ENCODE assay signal across 10 cellular contexts in genomic region chr12:40208707-40209106, GRCh38. TPM values are rescaled to one million over a fixed set of nuclear protein-coding genes. Genes with fewer than 3 reads are reported as not detected.
A peak's percentile ranks its signal among the peaks of the same experiment; 100 is the strongest.
DNase-seq lines count a peak whose midpoint lies in the region; ATAC-seq, FAIRE-seq and TF ChIP-seq lines count a peak whose summit lies in the region.
"Had no signal": no experiment of that assay in that cellular context is flagged by ENCODE, and none has a peak within 500 bp of the region (broad histone marks: within the 10 kb centered on the region; RNA-seq: fewer than 3 reads in every experiment).

No MANE protein-coding gene starts in this region.

- H3K4me3 ChIP-seq in right lobe of liver = no peak overlapping the region
- H3K4me3 ChIP-seq in HepG2 (replicated peaks in 1 of 3; ENCODE audit: insufficient read depth in 1 of 3, low read depth in 2 of 3, low read length in 3 of 3) = no peak overlapping the region
- no peak overlapping the region for H3K4me3 ChIP-seq in PC-9
- no peak overlapping the region for H3K4me3 ChIP-seq in vagina
- H3K4me3 ChIP-seq: A549 had no signal

- no peak for TF ChIP-seq RAD21 in HepG2 (CRISPR knock-in tag; IDR thresholded peaks at IDR 0.05)

- H3K36me3 ChIP-seq in right lobe of liver = no peaks in the 10 kb centered on the region
- H3K36me3 ChIP-seq in HepG2 (replicated peaks in 1 of 2; ENCODE audit: control insufficient read depth in 1 of 2, insufficient read depth in 2 of 2, low read length in 2 of 2) = no peaks in the 10 kb centered on the region
- H3K36me3 ChIP-seq in PC-9 (ENCODE audit: low read depth) = no peaks in the 10 kb centered on the region
- no peaks in the 10 kb centered on the region for H3K36me3 ChIP-seq in vagina

- H3F3A ChIP-seq in PC-9 (ENCODE audit: insufficient read depth, low read depth) = no peaks in the 10 kb centered on the region

- H3K27ac ChIP-seq in right lobe of liver = peak overlapping the region in 2 of 3 donors; percentile 15 to 18
- H3K27ac ChIP-seq in HepG2 (ENCODE audit: extremely low read length, insufficient read depth, low read length) = no peak overlapping the region
- H3K27ac ChIP-seq in PC-9 = no peak overlapping the region
- no peak overlapping the region for H3K27ac ChIP-seq in vagina

- no peaks in the 10 kb centered on the region for H3K9me3 ChIP-seq in right lobe of liver
- no peaks in the 10 kb centered on the region for H3K9me3 ChIP-seq in HepG2 (ENCODE audit: low read length)
- H3K9me3 ChIP-seq in PC-9 (ENCODE audit: insufficient read depth, low read depth) = no peaks in the 10 kb centered on the region; the same call in 1 of the 2 replicates
- no peaks in the 10 kb centered on the region for H3K9me3 ChIP-seq in vagina
- H3K9me3 ChIP-seq: A549 had no signal

- no peak for TF ChIP-seq CTCF in right lobe of liver (IDR thresholded peaks at IDR 0.05)
- no peak for TF ChIP-seq CTCF in HepG2 (CRISPR knock-in tag; IDR thresholded peaks at IDR 0.05)
- no peak for TF ChIP-seq CTCF in PC-9 (conservative IDR thresholded peaks at IDR 0.05)
- TF ChIP-seq CTCF in vagina (IDR thresholded peaks at IDR 0.05) = no peak

- no peaks in the 10 kb centered on the region for H3K9me2 ChIP-seq in PC-9 (ENCODE audit: insufficient read depth)

- no peak overlapping the region for H3K9ac ChIP-seq in HepG2 (ENCODE audit: insufficient read depth, low read depth, low read length)

- no peak for DNase-seq in right lobe of liver
- no peak for DNase-seq in HepG2 (ENCODE audit: low spot score)
- DNase-seq in PC-9 = no peak
- no peak for DNase-seq in vagina (ENCODE audit: extremely low spot score in 2 of 2)
- no peak for DNase-seq in SK-N-DZ (ENCODE audit: low spot score)
- DNase-seq in AG20443 (ENCODE audit: low spot score) = no peak
- no peak for DNase-seq in UCSD-AML1 (lab: John Stamatoyannopoulos, UW; ENCODE audit: unreplicated experiment)

- 30% methylated on average over 2 of the region's 2 CpGs for WGBS in right lobe of liver (ENCODE audit: insufficient coverage, low coverage, low lambda C conversion rate, missing lambda C conversion rate)
- WGBS in HepG2 (ENCODE audit: low lambda C conversion rate) = 0% methylated on average over 2 of the region's 2 CpGs

- H3K4me1 ChIP-seq in right lobe of liver = no peaks in the 10 kb centered on the region
- H3K4me1 ChIP-seq in HepG2 (ENCODE audit: insufficient read depth, low read length) = no peaks in the 10 kb centered on the region
- H3K4me1 ChIP-seq in PC-9 (replicated peaks; ENCODE audit: insufficient read depth) = no peaks in the 10 kb centered on the region
- H3K4me1 ChIP-seq in vagina = peaks cover 16% of the 10 kb centered on the region

- H2AFZ ChIP-seq in HepG2 (ENCODE audit: low read length) (no peak overlapping the region), PC-9 (0 out of 2 replicates have a peak overlapping the region, but pooled peaks have one; percentile 39)

- H4K20me1 ChIP-seq in HepG2 (ENCODE audit: insufficient read depth, low read length) = no peaks in the 10 kb centered on the region
- H4K20me1 ChIP-seq in PC-9 (ENCODE audit: insufficient read depth) = no peaks in the 10 kb centered on the region

- intact Hi-C loops in right lobe of liver (cut with DNase I) (no loop called here), HepG2 (cut with micrococcal nuclease; ENCODE audit: unreplicated experiment) (no loop called here), PC-9 (cut with micrococcal nuclease; ENCODE audit: unreplicated experiment) (no loop called here), vagina (cut with DNase I) (no loop called here)

- TF ChIP-seq POLR2A in right lobe of liver (IDR thresholded peaks at IDR 0.05) = no peak
- TF ChIP-seq POLR2A in HepG2 (IDR thresholded peaks at IDR 0.05; ENCODE audit: insufficient read depth in 1 of 2, low read depth in 2 of 2, low read length in 2 of 2) = no peak
- no peak for TF ChIP-seq POLR2A in vagina (IDR thresholded peaks at IDR 0.05)

- ATAC-seq in right lobe of liver = peak; percentile 48 to 84 (median 58)
- ATAC-seq in HepG2 = no peak
- peak; percentile 93 for ATAC-seq in HG03060 (IDR thresholded peaks at IDR 0.05; ENCODE audit: low read depth, unreplicated experiment)

- H3K79me2 ChIP-seq in HepG2 (ENCODE audit: insufficient read depth, low read length) = no peaks in the 10 kb centered on the region
- H3K79me2 ChIP-seq in PC-9 (ENCODE audit: low read depth) = no peaks in the 10 kb centered on the region

- in situ Hi-C loops in HepG2 (cut with HindIII; ENCODE audit: extremely low pct_ligation_motif_present, low pct_unique_long_range_greater_than_20kb) = no loop called here

- H3K4me2 ChIP-seq in HepG2 (ENCODE audit: low read depth, low read length) (no peak overlapping the region), PC-9 (no peak overlapping the region)
- H3K4me2 ChIP-seq: A549 had no signal

- CTCF ChIA-PET in HepG2 (lab: Yijun Ruan, JAX; ENCODE audit: low intra/inter-chr PET ratio, low total read pairs) (no interaction called here), PC-9 (lab: Charles Lee) (no interaction called here)

- POLR2A ChIA-PET in HepG2 (lab: Yijun Ruan, JAX) = no interaction called here
- POLR2A ChIA-PET in PC-9 (lab: Charles Lee; ENCODE audit: unreplicated experiment) = no interaction called here

- TF ChIP-seq EP300 in HepG2 (IDR thresholded peaks at IDR 0.05; ENCODE audit: low read depth in 2 of 2, low read length in 2 of 2) (no peak), HepG2 (CRISPR knock-in tag; IDR thresholded peaks at IDR 0.05; ENCODE audit: borderline replicate concordance) (no peak)

- H3K27me3 ChIP-seq in right lobe of liver = no peaks in the 10 kb centered on the region
- no peaks in the 10 kb centered on the region for H3K27me3 ChIP-seq in HepG2 (ENCODE audit: control insufficient read depth in 1 of 2, insufficient read depth in 2 of 2, low read length in 2 of 2)
- no peaks in the 10 kb centered on the region for H3K27me3 ChIP-seq in PC-9 (ENCODE audit: insufficient read depth, low read depth)
- no peaks in the 10 kb centered on the region for H3K27me3 ChIP-seq in vagina

- FAIRE-seq in HepG2 (lab: Jason Lieb, UNC) = no peak
- FAIRE-seq: A549, bronchial epithelial cell had no signal

- BruUV-seq in HepG2 (replicated peaks; lab: Mats Ljungman, UMichigan) (no TSS peak), PC-9 (replicated peaks; lab: Mats Ljungman, UMichigan) (no TSS peak)

TF ChIP-seq in HepG2, 621 proteins besides CTCF, POLR2A, EP300 and RAD21 (continues in another document):
- TF ChIP-seq BRF2 (CRISPR knock-in tag; IDR thresholded peaks at IDR 0.05) = no peak
- TF ChIP-seq HNRNPH1 (optimal IDR thresholded peaks at IDR 0.05; ENCODE audit: low read depth, low read length) = no peak
- TF ChIP-seq CREB3 (CRISPR knock-in tag; IDR thresholded peaks at IDR 0.05) = no peak
- no peak for TF ChIP-seq MTERF4 (CRISPR knock-in tag; IDR thresholded peaks at IDR 0.05)

RNA-seq across cellular contexts. Expression of gene LRRK2, which starts 16.1 kb away (rescaled TPM):
- total RNA-seq in right lobe of liver (10 to 100 TPM in 1 of 6 experiments, 1 to 10 TPM in 5; 4.1 to 19.1 (median 6.1) TPM), HepG2 (2016; rRNA removed; fragmentation: Illumina TruSeq; extraction: Trizol) (not detected in 2 replicates), PC-9 (2021) (0.26 and 0.48 TPM in 2 replicates), vagina (37.1 TPM)
- total RNA-seq in HepG2 (2016; cell fraction: cytosol; rRNA removed; fragmentation: Illumina TruSeq; extraction: Trizol; ENCODE audit: low read depth) = not detected in 2 replicates
- not detected in 2 replicates for total RNA-seq in HepG2 (2016; cell fraction: insoluble cytoplasmic fraction; rRNA removed; fragmentation: Illumina TruSeq; extraction: Trizol)
- total RNA-seq in HepG2 (2016; cell fraction: membrane; rRNA removed; fragmentation: Illumina TruSeq; extraction: Trizol) = not detected in 2 replicates
- not detected in 2 replicates for total RNA-seq in HepG2 (2016; cell fraction: nucleus; rRNA removed; fragmentation: Illumina TruSeq; extraction: Trizol)
- polyA plus RNA-seq in HepG2 (2011; rRNA removed) = not detected in 2 replicates
- not detected in 2 replicates for polyA plus RNA-seq in HepG2 (2011; cell fraction: cytosol; rRNA removed)
- polyA plus RNA-seq in HepG2 (2011; cell fraction: nucleus; rRNA removed) = 0.02 TPM in 2 replicates
- not detected in 2 replicates for polyA plus RNA-seq in HepG2 (2012)
- not detected in 2 replicates for polyA plus RNA-seq in HepG2 (2016; cell fraction: cytosol; fragmentation: Illumina TruSeq; extraction: Trizol; ENCODE audit: low read depth)
- not detected in 2 replicates for polyA plus RNA-seq in HepG2 (2016; cell fraction: insoluble cytoplasmic fraction; fragmentation: Illumina TruSeq; extraction: Trizol; ENCODE audit: low read depth)
- polyA plus RNA-seq in HepG2 (2016; cell fraction: membrane; fragmentation: Illumina TruSeq; extraction: Trizol; ENCODE audit: low read depth) = not detected in 2 replicates
- not detected in 2 replicates for polyA plus RNA-seq in HepG2 (2016; cell fraction: nucleus; fragmentation: Illumina TruSeq; extraction: Trizol; ENCODE audit: insufficient read depth, low read depth)
- polyA minus RNA-seq in HepG2 (2011; rRNA and poly(A)+ RNA removed; ENCODE audit: low replicate concordance) = 0.21 TPM in 1 of 2 replicates, not detected in the other
- polyA minus RNA-seq in HepG2 (2011; cell fraction: cytosol; rRNA and poly(A)+ RNA removed) = not detected in 2 replicates
- polyA minus RNA-seq in HepG2 (2011; cell fraction: nucleus; rRNA and poly(A)+ RNA removed) = not detected in 2 replicates
- 0.08 and 0.17 TPM in 2 replicates for polyA plus RNA-seq in SK-N-DZ (2014; cell fraction: cytosol; rRNA removed)
- 0.14 and 2.5 TPM in 2 replicates for polyA plus RNA-seq in SK-N-DZ (2014; cell fraction: nucleus; rRNA removed)

Comparison
In these comparisons a context has a peak if more than half of its experiments do, and no peak if none do; other contexts are left out.
1. H3K27ac ChIP-seq: peak in right lobe of liver (2 of 3); none in HepG2 (single experiment), PC-9 (single experiment) and vagina (single experiment).